Comparison of ENCODE assay signal across 1 cellular context in the genomic region with DNA sequence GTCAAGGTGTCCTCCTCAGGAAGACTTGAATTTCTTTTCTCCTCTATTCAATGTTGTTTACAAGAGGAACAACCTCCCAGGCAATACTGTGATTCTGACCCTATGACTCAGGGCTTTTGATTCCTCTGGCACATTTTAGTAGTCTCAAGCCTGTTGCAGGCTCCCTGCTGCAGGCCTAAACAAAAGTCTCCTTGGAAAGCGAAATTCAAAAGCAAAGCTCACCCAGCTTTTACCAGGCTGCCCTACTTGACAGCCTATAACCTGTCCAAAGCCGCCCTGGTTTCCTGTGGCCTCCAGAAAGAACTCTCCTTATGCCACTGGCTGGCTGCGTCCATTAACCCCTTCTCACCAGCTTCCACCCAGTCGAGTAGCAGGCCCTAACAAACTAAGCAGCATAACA.
TF ChIP-seq lines count a peak whose summit lies in the region.

No MANE protein-coding gene starts in this region.

TF ChIP-seq in K562, 482 proteins besides CTCF, POLR2A, EP300 and RAD21 (continued from another document):
- TF ChIP-seq, protein P1, sequence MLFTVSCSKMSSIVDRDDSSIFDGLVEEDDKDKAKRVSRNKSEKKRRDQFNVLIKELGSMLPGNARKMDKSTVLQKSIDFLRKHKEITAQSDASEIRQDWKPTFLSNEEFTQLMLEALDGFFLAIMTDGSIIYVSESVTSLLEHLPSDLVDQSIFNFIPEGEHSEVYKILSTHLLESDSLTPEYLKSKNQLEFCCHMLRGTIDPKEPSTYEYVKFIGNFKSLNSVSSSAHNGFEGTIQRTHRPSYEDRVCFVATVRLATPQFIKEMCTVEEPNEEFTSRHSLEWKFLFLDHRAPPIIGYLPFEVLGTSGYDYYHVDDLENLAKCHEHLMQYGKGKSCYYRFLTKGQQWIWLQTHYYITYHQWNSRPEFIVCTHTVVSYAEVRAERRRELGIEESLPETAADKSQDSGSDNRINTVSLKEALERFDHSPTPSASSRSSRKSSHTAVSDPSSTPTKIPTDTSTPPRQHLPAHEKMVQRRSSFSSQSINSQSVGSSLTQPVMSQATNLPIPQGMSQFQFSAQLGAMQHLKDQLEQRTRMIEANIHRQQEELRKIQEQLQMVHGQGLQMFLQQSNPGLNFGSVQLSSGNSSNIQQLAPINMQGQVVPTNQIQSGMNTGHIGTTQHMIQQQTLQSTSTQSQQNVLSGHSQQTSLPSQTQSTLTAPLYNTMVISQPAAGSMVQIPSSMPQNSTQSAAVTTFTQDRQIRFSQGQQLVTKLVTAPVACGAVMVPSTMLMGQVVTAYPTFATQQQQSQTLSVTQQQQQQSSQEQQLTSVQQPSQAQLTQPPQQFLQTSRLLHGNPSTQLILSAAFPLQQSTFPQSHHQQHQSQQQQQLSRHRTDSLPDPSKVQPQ (CRISPR knock-in tag; IDR thresholded peaks at IDR 0.05; ENCODE audit: borderline replicate concordance) = no peak
- TF ChIP-seq ARNT (IDR thresholded peaks at IDR 0.05) (no peak), MAFF (IDR thresholded peaks at IDR 0.05; ENCODE audit: low read length) (peak; percentile 50), NELFE (IDR thresholded peaks at IDR 0.05; ENCODE audit: insufficient read depth, insufficient read length) (no peak), ZFP36 (IDR thresholded peaks at IDR 0.05; ENCODE audit: low read depth, low read length, partially characterized antibody) (no peak), FOSL1 (tag; conservative IDR thresholded peaks at IDR 0.05) (no peak), MECOM (CRISPR knock-in tag; IDR thresholded peaks at IDR 0.05) (no peak), HDGF (IDR thresholded peaks at IDR 0.05) (no peak), MAFG (tag; conservative IDR thresholded peaks at IDR 0.05) (peak; percentile 59), NBN (IDR thresholded peaks at IDR 0.05; ENCODE audit: low read depth) (no peak), L3MBTL2 (IDR thresholded peaks at IDR 0.05) (no peak), HDAC1 (IDR thresholded peaks at IDR 0.05) (peak in 1 of 2 experiments; percentile 21; a peak in 1 of 4 replicates), KDM1A (IDR thresholded peaks at IDR 0.05) (peak; percentile 75 to 87), RBM34 (IDR thresholded peaks at IDR 0.05; ENCODE audit: borderline replicate concordance, insufficient read depth, low read length) (no peak), ZNF41 (CRISPR knock-in tag; conservative IDR thresholded peaks at IDR 0.05) (0 out of 2 replicates have a peak, but pooled peaks have one; percentile 14), MAFK (IDR thresholded peaks at IDR 0.05; ENCODE audit: low read length) (peak; percentile 62), IRF2 (CRISPR knock-in tag; IDR thresholded peaks at IDR 0.05) (no peak), ATF1 (CRISPR knock-in tag; IDR thresholded peaks at IDR 0.05) (no peak), ATF1 (tag; IDR thresholded peaks at IDR 0.05) (peak; percentile 8; the same call in 1 of the 2 replicates), NR2C2 (CRISPR knock-in tag; IDR thresholded peaks at IDR 0.05) (no peak), NR2C2 (tag; IDR thresholded peaks at IDR 0.05) (peak; percentile 36; the same call in 1 of the 2 replicates), POLR2AphosphoS2 (IDR thresholded peaks at IDR 0.05; ENCODE audit: low read length) (no peak), DPF2 (IDR thresholded peaks at IDR 0.05) (no peak), PHF20 (IDR thresholded peaks at IDR 0.05; ENCODE audit: partially characterized antibody) (no peak), ZNF165 (CRISPR knock-in tag; IDR thresholded peaks at IDR 0.05; ENCODE audit: borderline replicate concordance) (no peak), RCOR1 (IDR thresholded peaks at IDR 0.05; ENCODE audit: borderline replicate concordance in 1 of 2, low read depth in 2 of 2, low read length in 2 of 2) (peak in 1 of 2 experiments; percentile 68; a peak in 2 of 4 replicates), NFE2 (IDR thresholded peaks at IDR 0.05; ENCODE audit: low read depth) (peak; percentile 85), MCM3 (IDR thresholded peaks at IDR 0.05) (no peak), GABPA (tag; conservative IDR thresholded peaks at IDR 0.05; ENCODE audit: low read depth) (0 out of 2 replicates have a peak, but pooled peaks have one; percentile 4), POU5F1 (IDR thresholded peaks at IDR 0.05; ENCODE audit: borderline replicate concordance, low read depth, low read length, partially characterized antibody) (no peak), ILK (tag; IDR thresholded peaks at IDR 0.05; ENCODE audit: borderline replicate concordance, low read depth) (no peak), JUND (IDR thresholded peaks at IDR 0.05; ENCODE audit: borderline replicate concordance, low read depth, low read length) (peak; percentile 25; the same call in 1 of the 2 replicates), JUND (tag; IDR thresholded peaks at IDR 0.05; ENCODE audit: borderline replicate concordance, low read depth, low read length) (no peak; the same call in 2 of the 3 replicates), COPS2 (conservative IDR thresholded peaks at IDR 0.05) (no peak), ZEB2 (IDR thresholded peaks at IDR 0.05) (no peak), ZNF316 (IDR thresholded peaks at IDR 0.05) (peak; percentile 39; the same call in 1 of the 2 replicates), HDAC2 (IDR thresholded peaks at IDR 0.05) (peak; percentile 42; the same call in 1 of the 2 replicates), C11orf30 (IDR thresholded peaks at IDR 0.05; ENCODE audit: low read depth) (peak; percentile 67), MBD2 (IDR thresholded peaks at IDR 0.05; ENCODE audit: borderline replicate concordance, low read depth) (no peak)
- TF ChIP-seq, protein P2, sequence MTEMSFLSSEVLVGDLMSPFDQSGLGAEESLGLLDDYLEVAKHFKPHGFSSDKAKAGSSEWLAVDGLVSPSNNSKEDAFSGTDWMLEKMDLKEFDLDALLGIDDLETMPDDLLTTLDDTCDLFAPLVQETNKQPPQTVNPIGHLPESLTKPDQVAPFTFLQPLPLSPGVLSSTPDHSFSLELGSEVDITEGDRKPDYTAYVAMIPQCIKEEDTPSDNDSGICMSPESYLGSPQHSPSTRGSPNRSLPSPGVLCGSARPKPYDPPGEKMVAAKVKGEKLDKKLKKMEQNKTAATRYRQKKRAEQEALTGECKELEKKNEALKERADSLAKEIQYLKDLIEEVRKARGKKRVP (CRISPR knock-in tag; IDR thresholded peaks at IDR 0.05) = no peak
- TF ChIP-seq, protein P3, sequence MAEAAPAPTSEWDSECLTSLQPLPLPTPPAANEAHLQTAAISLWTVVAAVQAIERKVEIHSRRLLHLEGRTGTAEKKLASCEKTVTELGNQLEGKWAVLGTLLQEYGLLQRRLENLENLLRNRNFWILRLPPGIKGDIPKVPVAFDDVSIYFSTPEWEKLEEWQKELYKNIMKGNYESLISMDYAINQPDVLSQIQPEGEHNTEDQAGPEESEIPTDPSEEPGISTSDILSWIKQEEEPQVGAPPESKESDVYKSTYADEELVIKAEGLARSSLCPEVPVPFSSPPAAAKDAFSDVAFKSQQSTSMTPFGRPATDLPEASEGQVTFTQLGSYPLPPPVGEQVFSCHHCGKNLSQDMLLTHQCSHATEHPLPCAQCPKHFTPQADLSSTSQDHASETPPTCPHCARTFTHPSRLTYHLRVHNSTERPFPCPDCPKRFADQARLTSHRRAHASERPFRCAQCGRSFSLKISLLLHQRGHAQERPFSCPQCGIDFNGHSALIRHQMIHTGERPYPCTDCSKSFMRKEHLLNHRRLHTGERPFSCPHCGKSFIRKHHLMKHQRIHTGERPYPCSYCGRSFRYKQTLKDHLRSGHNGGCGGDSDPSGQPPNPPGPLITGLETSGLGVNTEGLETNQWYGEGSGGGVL (CRISPR knock-in tag; IDR thresholded peaks at IDR 0.05) = no peak
- TF ChIP-seq, protein P4, sequence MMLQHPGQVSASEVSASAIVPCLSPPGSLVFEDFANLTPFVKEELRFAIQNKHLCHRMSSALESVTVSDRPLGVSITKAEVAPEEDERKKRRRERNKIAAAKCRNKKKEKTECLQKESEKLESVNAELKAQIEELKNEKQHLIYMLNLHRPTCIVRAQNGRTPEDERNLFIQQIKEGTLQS (IDR thresholded peaks at IDR 0.05) = 0 out of 2 replicates have a peak, but pooled peaks have one; percentile 11
- TF ChIP-seq, protein P4 (CRISPR knock-in tag; conservative IDR thresholded peaks at IDR 0.05) = no peak
- TF ChIP-seq, protein P5, sequence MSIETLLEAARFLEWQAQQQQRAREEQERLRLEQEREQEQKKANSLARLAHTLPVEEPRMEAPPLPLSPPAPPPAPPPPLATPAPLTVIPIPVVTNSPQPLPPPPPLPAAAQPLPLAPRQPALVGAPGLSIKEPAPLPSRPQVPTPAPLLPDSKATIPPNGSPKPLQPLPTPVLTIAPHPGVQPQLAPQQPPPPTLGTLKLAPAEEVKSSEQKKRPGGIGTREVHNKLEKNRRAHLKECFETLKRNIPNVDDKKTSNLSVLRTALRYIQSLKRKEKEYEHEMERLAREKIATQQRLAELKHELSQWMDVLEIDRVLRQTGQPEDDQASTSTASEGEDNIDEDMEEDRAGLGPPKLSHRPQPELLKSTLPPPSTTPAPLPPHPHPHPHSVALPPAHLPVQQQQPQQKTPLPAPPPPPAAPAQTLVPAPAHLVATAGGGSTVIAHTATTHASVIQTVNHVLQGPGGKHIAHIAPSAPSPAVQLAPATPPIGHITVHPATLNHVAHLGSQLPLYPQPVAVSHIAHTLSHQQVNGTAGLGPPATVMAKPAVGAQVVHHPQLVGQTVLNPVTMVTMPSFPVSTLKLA (conservative IDR thresholded peaks at IDR 0.05) = 0 out of 4 replicates have a peak, but pooled peaks of 1 of the 2 experiments have one; percentile 17
- TF ChIP-seq, protein P6, sequence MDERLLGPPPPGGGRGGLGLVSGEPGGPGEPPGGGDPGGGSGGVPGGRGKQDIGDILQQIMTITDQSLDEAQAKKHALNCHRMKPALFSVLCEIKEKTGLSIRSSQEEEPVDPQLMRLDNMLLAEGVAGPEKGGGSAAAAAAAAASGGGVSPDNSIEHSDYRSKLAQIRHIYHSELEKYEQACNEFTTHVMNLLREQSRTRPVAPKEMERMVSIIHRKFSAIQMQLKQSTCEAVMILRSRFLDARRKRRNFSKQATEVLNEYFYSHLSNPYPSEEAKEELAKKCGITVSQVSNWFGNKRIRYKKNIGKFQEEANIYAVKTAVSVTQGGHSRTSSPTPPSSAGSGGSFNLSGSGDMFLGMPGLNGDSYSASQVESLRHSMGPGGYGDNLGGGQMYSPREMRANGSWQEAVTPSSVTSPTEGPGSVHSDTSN (CRISPR knock-in tag; IDR thresholded peaks at IDR 0.05; ENCODE audit: low read depth) = no peak
- TF ChIP-seq, protein P6 (tag; conservative IDR thresholded peaks at IDR 0.05; ENCODE audit: low read depth) = 0 out of 2 replicates have a peak, but pooled peaks have one; percentile 17
- TF ChIP-seq, protein P7, sequence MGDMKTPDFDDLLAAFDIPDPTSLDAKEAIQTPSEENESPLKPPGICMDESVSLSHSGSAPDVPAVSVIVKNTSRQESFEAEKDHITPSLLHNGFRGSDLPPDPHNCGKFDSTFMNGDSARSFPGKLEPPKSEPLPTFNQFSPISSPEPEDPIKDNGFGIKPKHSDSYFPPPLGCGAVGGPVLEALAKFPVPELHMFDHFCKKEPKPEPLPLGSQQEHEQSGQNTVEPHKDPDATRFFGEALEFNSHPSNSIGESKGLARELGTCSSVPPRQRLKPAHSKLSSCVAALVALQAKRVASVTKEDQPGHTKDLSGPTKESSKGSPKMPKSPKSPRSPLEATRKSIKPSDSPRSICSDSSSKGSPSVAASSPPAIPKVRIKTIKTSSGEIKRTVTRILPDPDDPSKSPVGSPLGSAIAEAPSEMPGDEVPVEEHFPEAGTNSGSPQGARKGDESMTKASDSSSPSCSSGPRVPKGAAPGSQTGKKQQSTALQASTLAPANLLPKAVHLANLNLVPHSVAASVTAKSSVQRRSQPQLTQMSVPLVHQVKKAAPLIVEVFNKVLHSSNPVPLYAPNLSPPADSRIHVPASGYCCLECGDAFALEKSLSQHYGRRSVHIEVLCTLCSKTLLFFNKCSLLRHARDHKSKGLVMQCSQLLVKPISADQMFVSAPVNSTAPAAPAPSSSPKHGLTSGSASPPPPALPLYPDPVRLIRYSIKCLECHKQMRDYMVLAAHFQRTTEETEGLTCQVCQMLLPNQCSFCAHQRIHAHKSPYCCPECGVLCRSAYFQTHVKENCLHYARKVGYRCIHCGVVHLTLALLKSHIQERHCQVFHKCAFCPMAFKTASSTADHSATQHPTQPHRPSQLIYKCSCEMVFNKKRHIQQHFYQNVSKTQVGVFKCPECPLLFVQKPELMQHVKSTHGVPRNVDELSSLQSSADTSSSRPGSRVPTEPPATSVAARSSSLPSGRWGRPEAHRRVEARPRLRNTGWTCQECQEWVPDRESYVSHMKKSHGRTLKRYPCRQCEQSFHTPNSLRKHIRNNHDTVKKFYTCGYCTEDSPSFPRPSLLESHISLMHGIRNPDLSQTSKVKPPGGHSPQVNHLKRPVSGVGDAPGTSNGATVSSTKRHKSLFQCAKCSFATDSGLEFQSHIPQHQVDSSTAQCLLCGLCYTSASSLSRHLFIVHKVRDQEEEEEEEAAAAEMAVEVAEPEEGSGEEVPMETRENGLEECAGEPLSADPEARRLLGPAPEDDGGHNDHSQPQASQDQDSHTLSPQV (IDR thresholded peaks at IDR 0.05) = peak; percentile 64; the same call in 1 of the 2 replicates
